In genomic region chr10:72007246-72007892, GRCh38 we compare ENCODE assay signal across 20 cellular contexts. TPM values are rescaled to one million over a fixed set of nuclear protein-coding genes. Genes with fewer than 3 reads are reported as not detected.
DNase-seq lines count a peak whose midpoint lies in the region; ATAC-seq and TF ChIP-seq lines count a peak whose summit lies in the region.
"Had no signal": no experiment of that assay in that cellular context is flagged by ENCODE, and none has a peak within 500 bp of the region (broad histone marks: within the 10 kb centered on the region; RNA-seq: fewer than 3 reads in every experiment).

No MANE protein-coding gene starts in this region.

- peaks cover 73% of the 10 kb centered on the region for H3K79me2 ChIP-seq in osteoblast (ENCODE audit: insufficient read depth, low read length)

- ATAC-seq in Right ventricle myocardium superior (ENCODE audit: poor library complexity) = peak; percentile 13
- ATAC-seq: activated CD8-positive, alpha-beta T cell treated with anti-CD3 and anti-CD28 coated beads for 36 hours; activated naive CD4-positive, alpha-beta T cell treated with anti-CD3 and anti-CD28 coated beads, Interleukin-2, amount 50 U/mL, for 72 hours; stimulated activated naive B cell treated with anti-CD40 and anti-IgM and Interleukin-4, amounts not matched to agents 10 μg/mL and 1 μg/mL and 100 μg/mL, for 72 hours had no signal

- H4K20me1 ChIP-seq in osteoblast (ENCODE audit: insufficient read depth, low read length) = peaks cover 27% of the 10 kb centered on the region

- no peak overlapping the region for H3K9ac ChIP-seq in colonic mucosa (ENCODE audit: low read depth in 2 of 2, low read length in 2 of 2)

- H2AFZ ChIP-seq in osteoblast (ENCODE audit: low read length) = no peak overlapping the region

- H3K4me3 ChIP-seq in adrenal gland = no peak overlapping the region
- H3K4me3 ChIP-seq in osteoblast (ENCODE audit: insufficient read depth, low read length) = no peak overlapping the region
- no peak overlapping the region for H3K4me3 ChIP-seq in suprapubic skin
- no peak overlapping the region for H3K4me3 ChIP-seq in colonic mucosa

- H3K4me3 Mint-ChIP-seq in immature natural killer cell = no peak overlapping the region
- H3K4me3 Mint-ChIP-seq: activated CD8-positive, alpha-beta T cell treated with anti-CD3 and anti-CD28 coated beads for 36 hours; natural killer cell treated with Interleukin-12 subunit alpha and Interleukin-12 subunit beta and Interleukin-15 and Interleukin-18, amount 100 ng/mL, for 72 hours; stimulated activated naive B cell treated with anti-CD40 and anti-IgM and Interleukin-4, amounts not matched to agents 10 μg/mL and 1 μg/mL and 100 μg/mL, for 72 hours had no signal

- no peaks in the 10 kb centered on the region for H3K9me3 ChIP-seq in adrenal gland (replicated peaks in 1 of 3)
- no peaks in the 10 kb centered on the region for H3K9me3 ChIP-seq in osteoblast (ENCODE audit: low read depth, low read length)
- H3K9me3 ChIP-seq in suprapubic skin = no peaks in the 10 kb centered on the region
- no peaks in the 10 kb centered on the region for H3K9me3 ChIP-seq in colonic mucosa

- intact Hi-C loops in adrenal gland (cut with DNase I) = no loop called here
- intact Hi-C loops in Right ventricle myocardium superior (cut with DNase I) = no loop called here
- intact Hi-C loops in colonic mucosa (cut with DNase I) = no loop called here

- peak overlapping the region in 3 of 5 donors; percentile 55 to 91 (median 67) for H3K27ac ChIP-seq in adrenal gland
- no peak overlapping the region for H3K27ac ChIP-seq in osteoblast (ENCODE audit: low read depth, low read length)
- H3K27ac ChIP-seq in suprapubic skin = peak overlapping the region; percentile 1
- H3K27ac ChIP-seq in colonic mucosa = no peak overlapping the region
- H3K27ac ChIP-seq: brain microvascular endothelial cell had no signal

- no peaks in the 10 kb centered on the region for H3K36me3 Mint-ChIP-seq in immature natural killer cell
- H3K36me3 Mint-ChIP-seq: activated naive CD4-positive, alpha-beta T cell treated with anti-CD3 and anti-CD28 coated beads, Interleukin-2, amount 50 U/mL, for 72 hours; natural killer cell treated with Interleukin-12 subunit alpha and Interleukin-12 subunit beta and Interleukin-15 and Interleukin-18, amount 100 ng/mL, for 72 hours; stimulated activated naive B cell treated with anti-CD40 and anti-IgM and Interleukin-4, amounts not matched to agents 10 μg/mL and 1 μg/mL and 100 μg/mL, for 72 hours had no signal

- WGBS in adrenal gland, 4 donors = 75 to 90% (median 80%) methylated on average over 40 to 59 of the region's 59 CpGs
- 88% methylated on average over 43 of the region's 59 CpGs for WGBS in suprapubic skin

- no peak overlapping the region for H3K4me2 ChIP-seq in osteoblast (ENCODE audit: insufficient read depth, low read length)

- TF ChIP-seq EP300 in suprapubic skin (IDR thresholded peaks at IDR 0.05) = no peak

- no peaks in the 10 kb centered on the region for H3K27me3 Mint-ChIP-seq in immature natural killer cell (ENCODE audit: low read depth in 3 of 3)
- H3K27me3 Mint-ChIP-seq: activated CD8-positive, alpha-beta T cell treated with anti-CD3 and anti-CD28 coated beads for 36 hours; natural killer cell treated with Interleukin-12 subunit alpha and Interleukin-12 subunit beta and Interleukin-15 and Interleukin-18, amount 100 ng/mL, for 72 hours; stimulated activated naive B cell treated with anti-CD40 and anti-IgM and Interleukin-4, amounts not matched to agents 10 μg/mL and 1 μg/mL and 100 μg/mL, for 72 hours had no signal

- H3K4me1 Mint-ChIP-seq in immature natural killer cell = no peaks in the 10 kb centered on the region

- H3K4me1 ChIP-seq in adrenal gland (replicated peaks in 1 of 2) (peaks cover 35 to 60% of the 10 kb centered on the region in 2 donors), osteoblast (ENCODE audit: insufficient read depth, low read length) (peaks cover 21% of the 10 kb centered on the region), suprapubic skin (peaks cover 52% of the 10 kb centered on the region), colonic mucosa (no peaks in the 10 kb centered on the region)

- peaks cover 0 to 23% of the 10 kb centered on the region in 2 donors for H3K36me3 ChIP-seq in adrenal gland (replicated peaks in 1 of 2)
- peaks cover 41% of the 10 kb centered on the region for H3K36me3 ChIP-seq in osteoblast (ENCODE audit: insufficient read depth, low read length)
- peaks cover 28% of the 10 kb centered on the region for H3K36me3 ChIP-seq in suprapubic skin
- no peaks in the 10 kb centered on the region for H3K36me3 ChIP-seq in colonic mucosa

- H3K9me3 Mint-ChIP-seq in immature natural killer cell = no peaks in the 10 kb centered on the region
- H3K9me3 Mint-ChIP-seq: activated CD8-positive, alpha-beta T cell treated with anti-CD3 and anti-CD28 coated beads for 36 hours; activated naive CD4-positive, alpha-beta T cell treated with anti-CD3 and anti-CD28 coated beads, Interleukin-2, amount 50 U/mL, for 72 hours; natural killer cell treated with Interleukin-12 subunit alpha and Interleukin-12 subunit beta and Interleukin-15 and Interleukin-18, amount 100 ng/mL, for 72 hours; stimulated activated naive B cell treated with anti-CD40 and anti-IgM and Interleukin-4, amounts not matched to agents 10 μg/mL and 1 μg/mL and 100 μg/mL, for 72 hours had no signal

- TF ChIP-seq POLR2A in adrenal gland (IDR thresholded peaks at IDR 0.05) = no peak
- TF ChIP-seq POLR2A in suprapubic skin (IDR thresholded peaks at IDR 0.05) = no peak

- H3K27me3 ChIP-seq in adrenal gland = no peaks in the 10 kb centered on the region
- H3K27me3 ChIP-seq in osteoblast (ENCODE audit: insufficient read depth, low read length) = no peaks in the 10 kb centered on the region
- no peaks in the 10 kb centered on the region for H3K27me3 ChIP-seq in suprapubic skin
- H3K27me3 ChIP-seq in colonic mucosa = no peaks in the 10 kb centered on the region
- H3K27me3 ChIP-seq: brain microvascular endothelial cell had no signal

- peak; percentile 72 to 80 (median 77) for DNase-seq in adrenal gland
- peak; percentile 83 for DNase-seq in Right ventricle myocardium superior
- DNase-seq in osteoblast (ENCODE audit: insufficient read length, low spot score, missing footprints) = peak; percentile 36
- DNase-seq in suprapubic skin (ENCODE audit: low spot score in 2 of 2) = no peak
- no peak for DNase-seq in activated CD8-positive, alpha-beta memory T cell treated with anti-CD3 and anti-CD28 coated beads for 24 hours
- DNase-seq in immature natural killer cell = no peak
- DNase-seq in colonic mucosa = no peak
- DNase-seq in NCI-H1092 (lab: John Stamatoyannopoulos, UW) = no peak
- DNase-seq: activated CD8-positive, alpha-beta T cell treated with anti-CD3 and anti-CD28 coated beads for 36 hours; activated T-cell treated with anti-CD3 and anti-CD28 coated beads, Interleukin-2, amount 50 U/mL, for 48 hours; brain microvascular endothelial cell; COR-L47; GOT3; NCI-H187; NCI-H446; retina; stimulated activated naive B cell treated with anti-CD40 and anti-IgM and Interleukin-4, amounts not matched to agents 10 μg/mL and 1 μg/mL and 100 μg/mL, for 72 hours; T-helper 1 cell had no signal

- no peak overlapping the region for H3K27ac Mint-ChIP-seq in immature natural killer cell
- H3K27ac Mint-ChIP-seq: activated CD8-positive, alpha-beta T cell treated with anti-CD3 and anti-CD28 coated beads for 36 hours; activated naive CD4-positive, alpha-beta T cell treated with anti-CD3 and anti-CD28 coated beads, Interleukin-2, amount 50 U/mL, for 72 hours; natural killer cell treated with Interleukin-12 subunit alpha and Interleukin-12 subunit beta and Interleukin-15 and Interleukin-18, amount 100 ng/mL, for 72 hours; stimulated activated naive B cell treated with anti-CD40 and anti-IgM and Interleukin-4, amounts not matched to agents 10 μg/mL and 1 μg/mL and 100 μg/mL, for 72 hours had no signal

- TF ChIP-seq CTCF in adrenal gland (IDR thresholded peaks at IDR 0.05) = no peak
- no peak for TF ChIP-seq CTCF in osteoblast (IDR thresholded peaks at IDR 0.05; ENCODE audit: extremely low read depth, low read depth, low read length)
- TF ChIP-seq CTCF in suprapubic skin (IDR thresholded peaks at IDR 0.05) = no peak
- no peak for TF ChIP-seq CTCF in colonic mucosa (IDR thresholded peaks at IDR 0.05)

RNA-seq across cellular contexts. Expression of gene CHST3, which starts 43.2 kb away (rescaled TPM):
- total RNA-seq in adrenal gland (10 to 100 TPM; 32.2 to 49.7 (median 35.9) TPM), Right ventricle myocardium superior (15.4 TPM), osteoblast (39.5 and 43.1 TPM in 2 replicates), suprapubic skin (10 to 100 TPM; 17.9 to 29.3 (median 23.2) TPM), colonic mucosa (1 to 10 TPM; 2.5 to 3.4 TPM)
- polyA plus RNA-seq in adrenal gland (10 to 100 TPM in 1 of 3 donors, 1 to 10 TPM in 2; 3.9 to 30.2 (median 5.4) TPM), immature natural killer cell (not detected)
- total RNA-seq: natural killer cell treated with Interleukin-12 subunit alpha and Interleukin-12 subunit beta and Interleukin-15 and Interleukin-18, amount 100 ng/mL, for 72 hours had no signal

Comparison
In these comparisons a context has a peak if more than half of its experiments do, and no peak if none do; other contexts are left out.
1. DNase-seq: peak in adrenal gland (7 of 7), Right ventricle myocardium superior (single experiment) and osteoblast (single experiment); none in suprapubic skin (0 of 2), activated CD8-positive, alpha-beta memory T cell treated with anti-CD3 and anti-CD28 coated beads for 24 hours (single experiment), immature natural killer cell (0 of 3), colonic mucosa (single experiment) and NCI-H1092 (single experiment).
2. H3K27ac ChIP-seq: peak in adrenal gland (3 of 5) and suprapubic skin (single experiment); none in osteoblast (single experiment) and colonic mucosa (single experiment).